In genomic region chr10:33492914-33493313, GRCh38 we compare ENCODE assay signal across 20 cellular contexts.
DNase-seq lines count a peak whose midpoint lies in the region; FAIRE-seq and TF ChIP-seq lines count a peak whose summit lies in the region.
"Had no signal": no experiment of that assay in that cellular context is flagged by ENCODE, and none has a peak within 500 bp of the region (broad histone marks: within the 10 kb centered on the region; RNA-seq: fewer than 3 reads in every experiment).

No MANE protein-coding gene starts in this region.

- no peak overlapping the region for H2BK12ac ChIP-seq in H1 (ENCODE audit: low read depth, low read length)

- no peaks in the 10 kb centered on the region for H3K36me3 ChIP-seq in HEK293 (ENCODE audit: control insufficient read depth in 2 of 2, insufficient read depth in 1 of 2, low read length in 2 of 2)
- H3K36me3 ChIP-seq in H1 (ENCODE audit: control insufficient read depth in 2 of 4, insufficient read depth in 4 of 4, low read length in 3 of 4), result no peaks in the 10 kb centered on the region
- H3K36me3 ChIP-seq in sigmoid colon, result no peaks in the 10 kb centered on the region

- TF ChIP-seq EP300 in H1 (IDR thresholded peaks at IDR 0.05; ENCODE audit: borderline replicate concordance in 1 of 2, low read depth in 2 of 2, low read length in 2 of 2), result no peak
- no peak for TF ChIP-seq EP300 in sigmoid colon (IDR thresholded peaks at IDR 0.05)

- H3K4me1 ChIP-seq in HEK293 (ENCODE audit: control insufficient read depth, insufficient read depth, low read length), result no peaks in the 10 kb centered on the region
- no peaks in the 10 kb centered on the region; a peak in 1 of 7 replicates for H3K4me1 ChIP-seq in H1 (replicated peaks in 1 of 4; ENCODE audit: control insufficient read depth in 3 of 4, insufficient read depth in 4 of 4, low read length in 3 of 4)
- H3K4me1 ChIP-seq in sigmoid colon, result peaks cover 0 to 56% (median 48%) of the 10 kb centered on the region in 4 donors

- H3K27me3 ChIP-seq in H1 (replicated peaks in 1 of 4; ENCODE audit: control insufficient read depth in 3 of 4, extremely low read depth in 1 of 4, insufficient read depth in 3 of 4, low read length in 3 of 4) (no peaks in the 10 kb centered on the region), sigmoid colon (no peaks in the 10 kb centered on the region)

- no peak overlapping the region for H3K14ac ChIP-seq in H1 (ENCODE audit: insufficient read length)

- no peak overlapping the region for H2BK20ac ChIP-seq in H1 (ENCODE audit: low read length)

- intact Hi-C loops in sigmoid colon (cut with DNase I), result no loop called here

- POLR2A ChIA-PET in HEK293 (lab: Yijun Ruan, JAX), result no interaction called here
- POLR2A ChIA-PET in H1 (lab: Charles Lee; ENCODE audit: partially characterized antibody), result interaction anchor here (1.4 kb wide), 1 partner anchor 8 kb away, joined by 5 read pairs; no protein-coding TSS in a partner anchor

- no peak overlapping the region for H2AK5ac ChIP-seq in H1 (ENCODE audit: low read depth, low read length)

- FAIRE-seq in H1 (lab: Jason Lieb, UNC), result no peak
- FAIRE-seq in RCC 7860 (lab: Jason Lieb, UNC), result no peak

- no peaks in the 10 kb centered on the region for H4K20me1 ChIP-seq in H1 (replicated peaks in 1 of 2; ENCODE audit: control insufficient read depth in 1 of 2, insufficient read depth in 2 of 2, low read length in 2 of 2)

- H3K18ac ChIP-seq in H1 (ENCODE audit: extremely low read depth, low read length), result no peak overlapping the region

- H4K8ac ChIP-seq in H1 (ENCODE audit: extremely low read depth, insufficient read depth, low read length), result no peak overlapping the region

- H2BK120ac ChIP-seq in H1 (replicated peaks; ENCODE audit: low read depth, low read length), result no peak overlapping the region

- no peak overlapping the region for H3K4me2 ChIP-seq in H1 (ENCODE audit: insufficient read depth in 1 of 2, low read depth in 2 of 2, low read length in 2 of 2)

- TF ChIP-seq CTCF in HEK293 (tag by site-specific recombination; IDR thresholded peaks at IDR 0.05) (no peak), H1 (IDR thresholded peaks at IDR 0.05; ENCODE audit: control extremely low read depth in 1 of 3, insufficient read depth in 1 of 3, low read depth in 1 of 3, low read length in 3 of 3) (no peak), fibroblast of villous mesenchyme (IDR thresholded peaks at IDR 0.05; ENCODE audit: insufficient read depth, low read depth, low read length) (no peak), sigmoid colon (IDR thresholded peaks at IDR 0.05) (no peak)

- no peak overlapping the region for H2BK15ac ChIP-seq in H1 (ENCODE audit: low read length)

- H3K23me2 ChIP-seq in H1 (ENCODE audit: low read depth, low read length), result no peaks in the 10 kb centered on the region

- no peak for DNase-seq in H1 (ENCODE audit: low read depth in 1 of 2, low spot score in 2 of 2)
- peak; percentile 37 for DNase-seq in fibroblast of villous mesenchyme (ENCODE audit: low read depth)
- no peak for DNase-seq in sigmoid colon
- no peak for DNase-seq in T1000 (lab: John Stamatoyannopoulos, UW)
- DNase-seq in RCC 7860 (ENCODE audit: low spot score), result no peak
- DNase-seq in NAMALWA (ENCODE audit: low spot score), result no peak
- DNase-seq: CD4-positive, CD25-positive, alpha-beta regulatory T cell; COR-L47; DMS79; H7; HFFc6; KG1; NCI-H1092 treated with DMSO at 0.1 percent for 48 hours; NCI-H1436 treated with DMSO at 0.1 percent for 48 hours; NCI-H1930; NCI-H2227 treated with DMSO at 0.1 percent for 48 hours; NCI-H510A treated with DMSO at 0.1 percent for 48 hours; NCI-H748 treated with DMSO at 0.1 percent for 48 hours; SIG-M5 had no signal

- H4K5ac ChIP-seq in H1 (ENCODE audit: insufficient read length, low read depth, low read length), result no peak overlapping the region

- TF ChIP-seq RAD21 in H1 (IDR thresholded peaks at IDR 0.05 in 1 of 2, conservative IDR thresholded peaks at IDR 0.05 in 1 of 2; ENCODE audit: low read depth in 2 of 2, low read length in 2 of 2), result no peak

- no peak for TF ChIP-seq POLR2A in H1 (IDR thresholded peaks at IDR 0.05; ENCODE audit: control extremely low read depth in 1 of 2, low read depth in 2 of 2, low read length in 2 of 2)
- no peak for TF ChIP-seq POLR2A in sigmoid colon (IDR thresholded peaks at IDR 0.05)

- no peaks in the 10 kb centered on the region for H3K9me3 ChIP-seq in HEK293 (ENCODE audit: control insufficient read depth, insufficient read depth, low read depth, low read length)
- H3K9me3 ChIP-seq in H1 (ENCODE audit: insufficient read depth in 2 of 2, low read depth in 1 of 2, low read length in 1 of 2), result no peaks in the 10 kb centered on the region
- H3K9me3 ChIP-seq in sigmoid colon, result no peaks in the 10 kb centered on the region

- CTCF ChIA-PET in HEK293 (lab: Yijun Ruan, JAX), result no interaction called here
- CTCF ChIA-PET in H1 (lab: Charles Lee; ENCODE audit: partially characterized antibody), result no interaction called here

- no peak overlapping the region for H3K56ac ChIP-seq in H1 (replicated peaks; ENCODE audit: insufficient read length, low read depth, low read length)

- H4K91ac ChIP-seq in H1 (replicated peaks; ENCODE audit: insufficient read length, low read length), result no peak overlapping the region

- H3K27ac ChIP-seq in HEK293 (ENCODE audit: extremely low read depth, low read depth, low read length) (no peak overlapping the region), H1 (ENCODE audit: low read depth, low read length) (no peak overlapping the region), sigmoid colon (peak overlapping the region in 3 of 4 donors; percentile 47 to 58 (median 48))

- no peaks in the 10 kb centered on the region for H3K79me2 ChIP-seq in H1 (ENCODE audit: control insufficient read depth in 1 of 2, insufficient read depth in 2 of 2, low read length in 2 of 2)

- H3K79me1 ChIP-seq in H1 (ENCODE audit: low read depth, low read length), result no peaks in the 10 kb centered on the region

- H3K4me3 ChIP-seq in HEK293 (ENCODE audit: low read depth, low read length) (no peak overlapping the region), H1 (ENCODE audit: extremely low read depth in 1 of 4, insufficient read depth in 2 of 4, low read depth in 3 of 4, low read length in 4 of 4) (no peak overlapping the region), fibroblast of villous mesenchyme (ENCODE audit: low read depth, low read length) (no peak overlapping the region), sigmoid colon (no peak overlapping the region)

- no peak overlapping the region for H3K23ac ChIP-seq in H1 (ENCODE audit: insufficient read length)

- H2BK5ac ChIP-seq in H1 (ENCODE audit: low read depth, low read length), result no peak overlapping the region

- H3K4ac ChIP-seq in H1 (replicated peaks; ENCODE audit: insufficient read length, low read depth, low read length), result no peak overlapping the region

- no peak overlapping the region for H2AFZ ChIP-seq in H1 (ENCODE audit: low read length)

- no peak overlapping the region for H3K9ac ChIP-seq in H1 (replicated peaks in 1 of 4; ENCODE audit: extremely low read depth in 1 of 4, low read depth in 3 of 4, low read length in 3 of 4)

TF ChIP-seq in HEK293, 187 proteins besides CTCF, POLR2A, EP300 and RAD21:
- TF ChIP-seq, protein P1, sequence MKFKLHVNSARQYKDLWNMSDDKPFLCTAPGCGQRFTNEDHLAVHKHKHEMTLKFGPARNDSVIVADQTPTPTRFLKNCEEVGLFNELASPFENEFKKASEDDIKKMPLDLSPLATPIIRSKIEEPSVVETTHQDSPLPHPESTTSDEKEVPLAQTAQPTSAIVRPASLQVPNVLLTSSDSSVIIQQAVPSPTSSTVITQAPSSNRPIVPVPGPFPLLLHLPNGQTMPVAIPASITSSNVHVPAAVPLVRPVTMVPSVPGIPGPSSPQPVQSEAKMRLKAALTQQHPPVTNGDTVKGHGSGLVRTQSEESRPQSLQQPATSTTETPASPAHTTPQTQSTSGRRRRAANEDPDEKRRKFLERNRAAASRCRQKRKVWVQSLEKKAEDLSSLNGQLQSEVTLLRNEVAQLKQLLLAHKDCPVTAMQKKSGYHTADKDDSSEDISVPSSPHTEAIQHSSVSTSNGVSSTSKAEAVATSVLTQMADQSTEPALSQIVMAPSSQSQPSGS (tag by site-specific recombination; IDR thresholded peaks at IDR 0.05; ENCODE audit: low read depth), result 0 out of 2 replicates have a peak, but pooled peaks have one; percentile 22
- no peak for TF ChIP-seq ZSCAN18 (tag by site-specific recombination; IDR thresholded peaks at IDR 0.05)

TF ChIP-seq in H1, 55 proteins besides CTCF, POLR2A, EP300 and RAD21:
- TF ChIP-seq, protein P2, sequence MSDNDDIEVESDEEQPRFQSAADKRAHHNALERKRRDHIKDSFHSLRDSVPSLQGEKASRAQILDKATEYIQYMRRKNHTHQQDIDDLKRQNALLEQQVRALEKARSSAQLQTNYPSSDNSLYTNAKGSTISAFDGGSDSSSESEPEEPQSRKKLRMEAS (IDR thresholded peaks at IDR 0.05), result no peak
- TF ChIP-seq MAFK (IDR thresholded peaks at IDR 0.05; ENCODE audit: low read depth, low read length) (peak; percentile 79; the same call in 1 of the 2 replicates), TAF7 (optimal IDR thresholded peaks at IDR 0.05; ENCODE audit: borderline replicate concordance, low read depth, low read length) (no peak), SP1 (IDR thresholded peaks at IDR 0.05; ENCODE audit: low read depth, low read length) (no peak), TCF12 (IDR thresholded peaks at IDR 0.05; ENCODE audit: low read depth, low read length) (no peak)

Comparison
In these comparisons a context has a peak if more than half of its experiments do, and no peak if none do; other contexts are left out.
1. H3K27ac ChIP-seq: peak in sigmoid colon (3 of 4); none in HEK293 (single experiment) and H1 (single experiment).